In the genomic region with DNA sequence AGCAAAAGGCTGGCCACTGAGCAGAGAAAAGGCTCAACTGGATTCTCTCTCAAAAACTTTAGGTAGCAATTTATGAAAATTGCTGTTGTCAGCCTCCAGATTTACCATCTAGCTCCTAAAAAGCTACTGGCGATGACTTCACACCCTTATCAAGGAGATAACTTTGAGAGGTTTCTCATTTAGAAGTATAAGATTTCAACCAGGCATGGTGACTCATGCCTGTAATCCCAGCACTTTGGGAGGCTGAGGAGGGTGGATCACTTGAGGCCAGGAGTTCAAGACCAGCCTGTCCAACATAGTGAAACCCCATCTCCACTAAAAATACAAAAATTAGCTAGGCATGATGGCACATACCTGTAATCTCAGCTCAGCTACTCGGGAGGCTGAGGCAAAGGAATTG, we compare ENCODE assay signal across 12 cellular contexts. TPM values are rescaled to one million over a fixed set of nuclear protein-coding genes. Genes with fewer than 3 reads are reported as not detected.
DNase-seq lines count a peak whose midpoint lies in the region; ATAC-seq and TF ChIP-seq lines count a peak whose summit lies in the region.
"Not testable (repeated sequence)": the region's sequence is repeated elsewhere in the genome, so short reads cannot be mapped to it uniquely, and the experiment has no call there.
"Had no signal": no experiment of that assay in that cellular context is flagged by ENCODE, and none has a peak within 500 bp of the region (broad histone marks: within the 10 kb centered on the region; RNA-seq: fewer than 3 reads in every experiment).

No MANE protein-coding gene starts in this region.

- H3K36me3 ChIP-seq in CD4-positive, alpha-beta memory T cell (ENCODE audit: insufficient read depth, low read length); effector memory CD4-positive, alpha-beta T cell (ENCODE audit: control insufficient read depth, insufficient read depth, low read length): not testable (repeated sequence)

- not testable (repeated sequence) for H3K27me3 ChIP-seq in CD4-positive, alpha-beta memory T cell (ENCODE audit: insufficient read depth, low read length); effector memory CD4-positive, alpha-beta T cell (replicated peaks; ENCODE audit: control insufficient read depth, insufficient read depth, low read length, poor library complexity, severe bottlenecking)

- peak; percentile 37 for ATAC-seq in activated CD8-positive, alpha-beta T cell treated with anti-CD3 and anti-CD28 coated beads, Interleukin-2, amount 10 ng/mL, durations not matched to agents 7 days and 5 days

- H3K27ac Mint-ChIP-seq in CD4-positive, alpha-beta memory T cell = peak overlapping the region; percentile 91 to 99 (median 94)
- H3K27ac Mint-ChIP-seq in T-helper 2 cell treated with Interferon-gamma antibody and Interleukin-4, amounts not matched to agents 5 μg/mL and 100 μg/mL, for 36 hours = peak overlapping the region; percentile 95
- H3K27ac Mint-ChIP-seq in activated CD8-positive, alpha-beta T cell treated with anti-CD3 and anti-CD28 coated beads, Interleukin-2, amount 10 ng/mL, durations not matched to agents 7 days and 5 days = peak overlapping the region; percentile 95
- peak overlapping the region; percentile 96 for H3K27ac Mint-ChIP-seq in activated naive CD4-positive, alpha-beta T cell treated with anti-CD3 and anti-CD28 coated beads, Interleukin-2, amount 50 U/mL, for 24 hours
- H3K27ac Mint-ChIP-seq in nephron progenitor cell = peak overlapping the region; percentile 21

- not testable (repeated sequence) for DNase-seq in CD4-positive, alpha-beta memory T cell; T-helper 2 cell treated with Interferon-gamma antibody and Interleukin-4, amounts not matched to agents 5 μg/mL and 100 μg/mL, for 36 hours (ENCODE audit: low spot score); activated CD8-positive, alpha-beta T cell treated with anti-CD3 and anti-CD28 coated beads, Interleukin-2, amount 10 ng/mL, durations not matched to agents 7 days and 5 days; effector memory CD4-positive, alpha-beta T cell; nephron progenitor cell
- peak; percentile 26 for DNase-seq in M059J (ENCODE audit: low read depth)

- H3K4me1 Mint-ChIP-seq in CD4-positive, alpha-beta memory T cell = peaks cover 29 to 50% (median 38%) of the 10 kb centered on the region in 4 donors
- H3K4me1 Mint-ChIP-seq in T-helper 2 cell treated with Interferon-gamma antibody and Interleukin-4, amounts not matched to agents 5 μg/mL and 100 μg/mL, for 36 hours (ENCODE audit: low read depth) = peaks cover 31% of the 10 kb centered on the region
- peaks cover 46% of the 10 kb centered on the region for H3K4me1 Mint-ChIP-seq in activated CD8-positive, alpha-beta T cell treated with anti-CD3 and anti-CD28 coated beads, Interleukin-2, amount 10 ng/mL, durations not matched to agents 7 days and 5 days (ENCODE audit: low read depth)
- peaks cover 57% of the 10 kb centered on the region for H3K4me1 Mint-ChIP-seq in activated naive CD4-positive, alpha-beta T cell treated with anti-CD3 and anti-CD28 coated beads, Interleukin-2, amount 50 U/mL, for 24 hours
- peaks cover 17% of the 10 kb centered on the region for H3K4me1 Mint-ChIP-seq in nephron progenitor cell

- peaks cover 34% of the 10 kb centered on the region for H3K4me1 ChIP-seq in CD4-positive, alpha-beta memory T cell (ENCODE audit: insufficient read depth, low read length)
- H3K4me1 ChIP-seq in effector memory CD4-positive, alpha-beta T cell (ENCODE audit: control insufficient read depth, insufficient read depth, low read length, poor library complexity, severe bottlenecking) = not testable (repeated sequence)

- CTCF ChIA-PET in CD4-positive, alpha-beta memory T cell (lab: Charles Lee; ENCODE audit: partially characterized antibody) = interaction anchor here (1.3 to 9.2 kb wide), 4 partner anchors 14 to 179 kb away, joined by 4 to 144 read pairs (median 10); partner anchors contain the start of gene SERINC5
- CTCF ChIA-PET in activated CD8-positive, alpha-beta T cell treated with anti-CD3 and anti-CD28 coated beads, Interleukin-2, amount 10 ng/mL, durations not matched to agents 7 days and 5 days (lab: Charles Lee) = interaction anchor here (1.0 to 4.2 kb wide), 4 partner anchors 58 to 179 kb away, joined by 3 to 25 read pairs (median 6); no protein-coding TSS in a partner anchor

- H3K4me3 Mint-ChIP-seq in CD4-positive, alpha-beta memory T cell = peak overlapping the region in 6 of 8 donors; percentile 57 to 81 (median 74)
- peak overlapping the region; percentile 63 for H3K4me3 Mint-ChIP-seq in T-helper 2 cell treated with Interferon-gamma antibody and Interleukin-4, amounts not matched to agents 5 μg/mL and 100 μg/mL, for 36 hours
- H3K4me3 Mint-ChIP-seq in activated CD8-positive, alpha-beta T cell treated with anti-CD3 and anti-CD28 coated beads, Interleukin-2, amount 10 ng/mL, durations not matched to agents 7 days and 5 days = peak overlapping the region; percentile 49
- peak overlapping the region; percentile 64 for H3K4me3 Mint-ChIP-seq in activated naive CD4-positive, alpha-beta T cell treated with anti-CD3 and anti-CD28 coated beads, Interleukin-2, amount 50 U/mL, for 24 hours
- not testable (repeated sequence) for H3K4me3 Mint-ChIP-seq in nephron progenitor cell

- H3K36me3 Mint-ChIP-seq in CD4-positive, alpha-beta memory T cell; T-helper 2 cell treated with Interferon-gamma antibody and Interleukin-4, amounts not matched to agents 5 μg/mL and 100 μg/mL, for 36 hours (ENCODE audit: low read depth); activated CD8-positive, alpha-beta T cell treated with anti-CD3 and anti-CD28 coated beads, Interleukin-2, amount 10 ng/mL, durations not matched to agents 7 days and 5 days (ENCODE audit: low read depth); activated naive CD4-positive, alpha-beta T cell treated with anti-CD3 and anti-CD28 coated beads, Interleukin-2, amount 50 U/mL, for 24 hours; nephron progenitor cell (ENCODE audit: low read depth): not testable (repeated sequence)

- intact Hi-C loops in CD4-positive, alpha-beta memory T cell (cut with micrococcal nuclease) = loop anchor here (1.0 to 5.0 kb wide), 2 partner anchors 14 to 133 kb away; partner anchors contain the start of gene SERINC5

- H3K9me3 ChIP-seq in CD4-positive, alpha-beta memory T cell (ENCODE audit: control insufficient read depth in 1 of 2, low read length in 2 of 2); effector memory CD4-positive, alpha-beta T cell (ENCODE audit: control insufficient read depth, low read length): not testable (repeated sequence)

- H3K9me3 Mint-ChIP-seq in CD4-positive, alpha-beta memory T cell; T-helper 2 cell treated with Interferon-gamma antibody and Interleukin-4, amounts not matched to agents 5 μg/mL and 100 μg/mL, for 36 hours; activated CD8-positive, alpha-beta T cell treated with anti-CD3 and anti-CD28 coated beads, Interleukin-2, amount 10 ng/mL, durations not matched to agents 7 days and 5 days (ENCODE audit: insufficient read depth); activated naive CD4-positive, alpha-beta T cell treated with anti-CD3 and anti-CD28 coated beads, Interleukin-2, amount 50 U/mL, for 24 hours; nephron progenitor cell: not testable (repeated sequence)

- H3K27me3 Mint-ChIP-seq in CD4-positive, alpha-beta memory T cell; T-helper 2 cell treated with Interferon-gamma antibody and Interleukin-4, amounts not matched to agents 5 μg/mL and 100 μg/mL, for 36 hours (ENCODE audit: low read depth); activated CD8-positive, alpha-beta T cell treated with anti-CD3 and anti-CD28 coated beads, Interleukin-2, amount 10 ng/mL, durations not matched to agents 7 days and 5 days (ENCODE audit: low read depth); activated naive CD4-positive, alpha-beta T cell treated with anti-CD3 and anti-CD28 coated beads, Interleukin-2, amount 50 U/mL, for 24 hours; nephron progenitor cell (ENCODE audit: low read depth, poor library complexity): not testable (repeated sequence)

- H3K27ac ChIP-seq in CD4-positive, alpha-beta memory T cell (ENCODE audit: low read depth, low read length) = peak overlapping the region; percentile 18
- H3K27ac ChIP-seq in effector memory CD4-positive, alpha-beta T cell (ENCODE audit: insufficient read depth, low read length, poor library complexity, severe bottlenecking) = peak overlapping the region; percentile 34

- TF ChIP-seq CTCF in nephron progenitor cell (IDR thresholded peaks at IDR 0.05) = not testable (repeated sequence)

- H3K4me3 ChIP-seq in CD4-positive, alpha-beta memory T cell (ENCODE audit: low read length in 2 of 2); effector memory CD4-positive, alpha-beta T cell (ENCODE audit: insufficient read depth, low read depth, low read length, poor library complexity, severe bottlenecking): not testable (repeated sequence)

- POLR2A ChIA-PET in CD4-positive, alpha-beta memory T cell (lab: Charles Lee; ENCODE audit: partially characterized antibody) = interaction anchor here (0.6 to 11.7 kb wide), 9 partner anchors 13 to 179 kb away, joined by 3 to 184 read pairs (median 5); partner anchors contain the start of gene SERINC5
- POLR2A ChIA-PET in activated CD8-positive, alpha-beta T cell treated with anti-CD3 and anti-CD28 coated beads, Interleukin-2, amount 10 ng/mL, durations not matched to agents 7 days and 5 days (lab: Charles Lee) = interaction anchor here (0.6 to 3.0 kb wide), 4 partner anchors 15 to 979 kb away, joined by 3 to 31 read pairs (median 3); partner anchors contain the start of gene SERINC5

RNA-seq across cellular contexts. Expression of gene SERINC5, which starts 14.7 kb away (rescaled TPM):
- total RNA-seq in CD4-positive, alpha-beta memory T cell = 100 to 1,000 TPM; 153 to 165 TPM
- 10 to 100 TPM; 20.7 to 35.2 TPM for polyA plus RNA-seq in CD4-positive, alpha-beta memory T cell
- 8.9 and 13.5 TPM in 2 replicates for total RNA-seq in M059J (2014; rRNA removed; shearing (Covaris generic))
- 10 to 100 TPM; 52.5 to 54.5 TPM for total RNA-seq in activated CD8-positive, alpha-beta T cell treated with anti-CD3 and anti-CD28 coated beads, Interleukin-2, amount 10 ng/mL, durations not matched to agents 7 days and 5 days

RNA-seq across cellular contexts. Expression of gene SPZ1, which starts 49.3 kb away (rescaled TPM):
- total RNA-seq in CD4-positive, alpha-beta memory T cell = not detected
- polyA plus RNA-seq in CD4-positive, alpha-beta memory T cell = not detected
- total RNA-seq in M059J (2014; rRNA removed; shearing (Covaris generic)) = not detected in 2 replicates
- not detected for total RNA-seq in activated CD8-positive, alpha-beta T cell treated with anti-CD3 and anti-CD28 coated beads, Interleukin-2, amount 10 ng/mL, durations not matched to agents 7 days and 5 days
- total RNA-seq: GM12878, H7, HepG2, Peyer's patch, Right ventricle myocardium inferior had no signal
- polyA plus RNA-seq: GM12878, HepG2 had no signal

Comparison
In these comparisons a context has a peak if more than half of its experiments do, and no peak if none do; other contexts are left out.
1. H3K27ac Mint-ChIP-seq: peak in every context shown above with its lines; median percentile 96 in activated naive CD4-positive, alpha-beta T cell treated with anti-CD3 and anti-CD28 coated beads, Interleukin-2, amount 50 U/mL, for 24 hours; 95 in T-helper 2 cell treated with Interferon-gamma antibody and Interleukin-4, amounts not matched to agents 5 μg/mL and 100 μg/mL, for 36 hours; 95 in activated CD8-positive, alpha-beta T cell treated with anti-CD3 and anti-CD28 coated beads, Interleukin-2, amount 10 ng/mL, durations not matched to agents 7 days and 5 days; 94 in CD4-positive, alpha-beta memory T cell; 21 in nephron progenitor cell.